In genomic region chr20:31948008-31948407, GRCh38 we compare ENCODE assay signal across 18 cellular contexts. TPM values are rescaled to one million over a fixed set of nuclear protein-coding genes. Genes with fewer than 3 reads are reported as not detected.
A peak's percentile ranks its signal among the peaks of the same experiment; 100 is the strongest.
DNase-seq lines count a peak whose midpoint lies in the region; ATAC-seq, FAIRE-seq and TF ChIP-seq lines count a peak whose summit lies in the region.
"Had no signal": no experiment of that assay in that cellular context is flagged by ENCODE, and none has a peak within 500 bp of the region (broad histone marks: within the 10 kb centered on the region; RNA-seq: fewer than 3 reads in every experiment).

No MANE protein-coding gene starts in this region.

- FAIRE-seq in GM12878 (lab: Jason Lieb, UNC) = no peak

- intact Hi-C loops in activated CD4-positive, alpha-beta memory T cell treated with anti-CD3 and anti-CD28 coated beads for 36 hours (cut with micrococcal nuclease) = no loop called here
- intact Hi-C loops in GM12878 (cut with micrococcal nuclease; ENCODE audit: unreplicated experiment) = no loop called here

- RAD21 ChIA-PET in GM12878 (lab: Charles Lee; ENCODE audit: unreplicated experiment) = interaction anchor here (0.7 to 11.9 kb wide), 4 partner anchors 84 to 127 kb away, joined by 3 to 248 read pairs (median 3); no protein-coding TSS in a partner anchor

- no peaks in the 10 kb centered on the region for H3K9me3 Mint-ChIP-seq in activated CD4-positive, alpha-beta memory T cell treated with anti-CD3 and anti-CD28 coated beads for 36 hours
- no peaks in the 10 kb centered on the region for H3K9me3 Mint-ChIP-seq in activated CD4-positive, alpha-beta memory T cell treated with anti-CD3 and anti-CD28 coated beads, Interleukin-2, amount 10 ng/mL, durations not matched to agents 7 days and 5 days

- no peak for TF ChIP-seq RAD21 in GM12878 (IDR thresholded peaks at IDR 0.05; ENCODE audit: insufficient read depth, low read depth, low read length)

- DNase-seq in activated CD4-positive, alpha-beta memory T cell treated with anti-CD3 and anti-CD28 coated beads for 36 hours = peak; percentile 20
- DNase-seq in activated CD4-positive, alpha-beta memory T cell treated with anti-CD3 and anti-CD28 coated beads, Interleukin-2, amount 10 ng/mL, durations not matched to agents 7 days and 5 days = no peak
- DNase-seq in LHCN-M2 (ENCODE audit: low read depth) (peak; percentile 8), GM12878 (ENCODE audit: low read depth, low spot score) (no peak), foreskin fibroblast (no peak), NCI-H1092 (lab: John Stamatoyannopoulos, UW) (no peak)
- DNase-seq: Caco-2, DMS79 treated with DMSO at 0.1 percent for 48 hours, HCEC 1CT, MV-4-11, NCI-H1436 treated with DMSO at 0.1 percent for 48 hours, NCI-H2081, NCI-H510A, NCI-H82, SK-N-SH had no signal

- no peak overlapping the region for H3K27ac Mint-ChIP-seq in activated CD4-positive, alpha-beta memory T cell treated with anti-CD3 and anti-CD28 coated beads for 36 hours
- no peak overlapping the region for H3K27ac Mint-ChIP-seq in activated CD4-positive, alpha-beta memory T cell treated with anti-CD3 and anti-CD28 coated beads, Interleukin-2, amount 10 ng/mL, durations not matched to agents 7 days and 5 days

- H3K27ac ChIP-seq in GM12878 (ENCODE audit: control insufficient read depth, insufficient read depth) (no peak overlapping the region), parathyroid adenoma (peak overlapping the region; percentile 100)
- H3K27ac ChIP-seq: C4-2B had no signal

- peaks cover 6% of the 10 kb centered on the region for H3K4me1 ChIP-seq in GM12878 (ENCODE audit: control insufficient read depth, insufficient read depth, low read length)
- H3K4me1 ChIP-seq in parathyroid adenoma = peaks cover 69% of the 10 kb centered on the region

- POLR2A ChIA-PET in activated CD4-positive, alpha-beta memory T cell treated with anti-CD3 and anti-CD28 coated beads for 36 hours (lab: Charles Lee) = no interaction called here
- POLR2A ChIA-PET in activated CD4-positive, alpha-beta memory T cell treated with anti-CD3 and anti-CD28 coated beads, Interleukin-2, amount 10 ng/mL, durations not matched to agents 7 days and 5 days (lab: Charles Lee) = interaction anchor here (0.7 kb wide), 1 partner anchor 284 kb away, joined by 3 read pairs; no protein-coding TSS in a partner anchor
- POLR2A ChIA-PET in GM12878 (lab: Charles Lee) = interaction anchor here (1.4 kb wide), 1 partner anchor 9 kb away, joined by 4 read pairs; no protein-coding TSS in a partner anchor

- H3K27me3 Mint-ChIP-seq in activated CD4-positive, alpha-beta memory T cell treated with anti-CD3 and anti-CD28 coated beads for 36 hours = no peaks in the 10 kb centered on the region
- H3K27me3 Mint-ChIP-seq in activated CD4-positive, alpha-beta memory T cell treated with anti-CD3 and anti-CD28 coated beads, Interleukin-2, amount 10 ng/mL, durations not matched to agents 7 days and 5 days = no peaks in the 10 kb centered on the region

- H3K9me3 ChIP-seq in GM12878 (replicated peaks; ENCODE audit: control insufficient read depth, insufficient read depth, low read length) (peaks cover 2% of the 10 kb centered on the region; the same call in 1 of the 3 replicates), parathyroid adenoma (ENCODE audit: control insufficient read depth, low read length) (no peaks in the 10 kb centered on the region)
- H3K9me3 ChIP-seq: Caco-2, SK-N-SH had no signal

- no TSS peak for BruUV-seq in GM12878 (replicated peaks; lab: Mats Ljungman, UMichigan)

- 100% methylated on average over 2 of the region's 2 CpGs for WGBS in GM12878 (ENCODE audit: insufficient coverage, insufficient replicate concordance, low lambda C conversion rate, missing lambda C conversion rate)

- H4K20me1 ChIP-seq in GM12878 (ENCODE audit: control insufficient read depth, insufficient read depth) = 0 out of 2 replicates have a peak, but pooled peaks cover 2% of the 10 kb centered on the region

- in situ Hi-C loops in GM12878 (cut with MboI) = no loop called here

- H3K79me2 ChIP-seq in GM12878 (ENCODE audit: control insufficient read depth, insufficient read depth, low read length) (peaks cover 23% of the 10 kb centered on the region), parathyroid adenoma (peaks cover 22% of the 10 kb centered on the region)

- H3K36me3 ChIP-seq in GM12878 (ENCODE audit: control insufficient read depth in 2 of 2, insufficient read depth in 2 of 2, low read length in 1 of 2) (peaks cover 31 to 33% of the 10 kb centered on the region in 2 experiments), parathyroid adenoma (ENCODE audit: control insufficient read depth, insufficient read depth, low read length) (no peaks in the 10 kb centered on the region)

- SMC1A ChIA-PET in GM12878 (lab: Charles Lee; ENCODE audit: uncharacterized antibody, unreplicated experiment) = interaction anchor here (1.0 to 1.6 kb wide), 5 partner anchors 10 to 93 kb away, joined by 3 to 6 read pairs (median 4); no protein-coding TSS in a partner anchor

- TF ChIP-seq POLR2A in GM12878 (IDR thresholded peaks at IDR 0.05; ENCODE audit: low read depth, low read length) = no peak

- TF ChIP-seq EP300 in GM12878 (IDR thresholded peaks at IDR 0.05; ENCODE audit: borderline replicate concordance in 1 of 2, control insufficient read depth in 1 of 2, low read depth in 2 of 2, low read length in 2 of 2) = no peak

- CTCF ChIA-PET in activated CD4-positive, alpha-beta memory T cell treated with anti-CD3 and anti-CD28 coated beads for 36 hours (lab: Charles Lee) = interaction anchor here (1.3 to 2.7 kb wide), 3 partner anchors 68 to 100 kb away, joined by 7 to 13 read pairs (median 8); no protein-coding TSS in a partner anchor
- CTCF ChIA-PET in activated CD4-positive, alpha-beta memory T cell treated with anti-CD3 and anti-CD28 coated beads, Interleukin-2, amount 10 ng/mL, durations not matched to agents 7 days and 5 days (lab: Charles Lee) = interaction anchor here (2.9 kb wide), 1 partner anchor 95 kb away, joined by 11 read pairs; no protein-coding TSS in a partner anchor
- CTCF ChIA-PET in GM12878 (lab: Yijun Ruan, JAX) = interaction anchor here (0.8 to 2.2 kb wide), 8 partner anchors 9 to 101 kb away, joined by 3 to 10 read pairs (median 4); no protein-coding TSS in a partner anchor

- H3K9ac ChIP-seq in GM12878 (ENCODE audit: control insufficient read depth, insufficient read depth, low read length) = no peak overlapping the region
- no peak overlapping the region for H3K9ac ChIP-seq in parathyroid adenoma
- H3K9ac ChIP-seq: SK-N-SH had no signal

- ATAC-seq in GM12878 = no peak

- H3K4me3 Mint-ChIP-seq in activated CD4-positive, alpha-beta memory T cell treated with anti-CD3 and anti-CD28 coated beads for 36 hours = no peak overlapping the region
- no peak overlapping the region for H3K4me3 Mint-ChIP-seq in activated CD4-positive, alpha-beta memory T cell treated with anti-CD3 and anti-CD28 coated beads, Interleukin-2, amount 10 ng/mL, durations not matched to agents 7 days and 5 days

- TF ChIP-seq CTCF in GM12878 (IDR thresholded peaks at IDR 0.05 in 2 of 3, conservative IDR thresholded peaks at IDR 0.05 in 1 of 3; ENCODE audit: control insufficient read depth in 2 of 3, extremely low read depth in 1 of 3, insufficient read depth in 1 of 3, low read depth in 3 of 3, low read length in 3 of 3) (no peak), parathyroid adenoma (IDR thresholded peaks at IDR 0.05) (no peak), foreskin fibroblast (IDR thresholded peaks at IDR 0.05; ENCODE audit: low read depth, low read length) (no peak)

- no peak overlapping the region for H2AFZ ChIP-seq in GM12878 (ENCODE audit: control insufficient read depth, low read depth, low read length)
- no peak overlapping the region for H2AFZ ChIP-seq in parathyroid adenoma

- H3K4me1 Mint-ChIP-seq in activated CD4-positive, alpha-beta memory T cell treated with anti-CD3 and anti-CD28 coated beads for 36 hours (ENCODE audit: low read depth) = peaks cover 27% of the 10 kb centered on the region
- H3K4me1 Mint-ChIP-seq in activated CD4-positive, alpha-beta memory T cell treated with anti-CD3 and anti-CD28 coated beads, Interleukin-2, amount 10 ng/mL, durations not matched to agents 7 days and 5 days = peaks cover 29% of the 10 kb centered on the region

- H3K4me2 ChIP-seq in GM12878 (ENCODE audit: control insufficient read depth, insufficient read depth) (no peak overlapping the region), parathyroid adenoma (ENCODE audit: low read length) (no peak overlapping the region)
- H3K4me2 ChIP-seq: SK-N-SH had no signal

- H3K4me3 ChIP-seq in GM12878 (no peak overlapping the region), parathyroid adenoma (ENCODE audit: low read depth, low read length) (no peak overlapping the region), foreskin fibroblast (ENCODE audit: low read depth in 1 of 2, low read length in 2 of 2) (no peak overlapping the region)

- H3K36me3 Mint-ChIP-seq in activated CD4-positive, alpha-beta memory T cell treated with anti-CD3 and anti-CD28 coated beads for 36 hours = peaks cover 36% of the 10 kb centered on the region
- peaks cover 56% of the 10 kb centered on the region for H3K36me3 Mint-ChIP-seq in activated CD4-positive, alpha-beta memory T cell treated with anti-CD3 and anti-CD28 coated beads, Interleukin-2, amount 10 ng/mL, durations not matched to agents 7 days and 5 days (ENCODE audit: low read depth)

- no peaks in the 10 kb centered on the region for H3K27me3 ChIP-seq in GM12878 (replicated peaks in 1 of 2; ENCODE audit: control insufficient read depth in 2 of 2, insufficient read depth in 2 of 2, low read length in 1 of 2)
- no peaks in the 10 kb centered on the region for H3K27me3 ChIP-seq in parathyroid adenoma (ENCODE audit: control insufficient read depth, insufficient read depth, low read length)

RNA-seq across cellular contexts. Expression of gene PDRG1, which starts 3.8 kb away (rescaled TPM):
- total RNA-seq in activated CD4-positive, alpha-beta memory T cell treated with anti-CD3 and anti-CD28 coated beads for 36 hours = 10 to 100 TPM; 12.1 to 13.2 TPM
- total RNA-seq in activated CD4-positive, alpha-beta memory T cell treated with anti-CD3 and anti-CD28 coated beads, Interleukin-2, amount 10 ng/mL, durations not matched to agents 7 days and 5 days = 10 to 100 TPM; 10.8 TPM
- 8.0 TPM in 2 replicates for total RNA-seq in LHCN-M2 (2014; rRNA removed)
- polyA plus RNA-seq in LHCN-M2 (2012) = 13.0 TPM
- total RNA-seq in GM12878 (2013; cell fraction: nucleolus; rRNA removed) = 5.6 and 6.1 TPM in 2 replicates
- total RNA-seq in GM12878 (2014; rRNA removed) = 13.1 and 16.4 TPM in 2 replicates
- 10.4 and 11.1 TPM in 2 replicates for total RNA-seq in GM12878 (2014; rRNA removed; fragmentation: Illumina TruSeq; extraction: Trizol)
- total RNA-seq in GM12878 (2021) = 20.9 and 21.4 TPM in 2 replicates
- 11.3 TPM for polyA plus RNA-seq in GM12878 (2011; ENCODE audit: low read depth)
- 18.6 and 25.6 TPM in 2 replicates for polyA plus RNA-seq in GM12878 (2011; rRNA removed)
- 25.2 and 27.8 TPM in 2 replicates for polyA plus RNA-seq in GM12878 (2011; cell fraction: cytosol; rRNA removed)
- polyA plus RNA-seq in GM12878 (2011; cell fraction: nucleus; rRNA removed) = 13.6 and 14.6 TPM in 2 replicates
- 14.9 and 17.3 TPM in 2 replicates for polyA plus RNA-seq in GM12878 (2012)
- 13.2 and 17.9 TPM in 2 replicates for polyA plus RNA-seq in GM12878 (2014; fragmentation: Illumina TruSeq; extraction: Trizol)
- polyA plus RNA-seq in GM12878 (2014; fragmentation: Nextera tagmentation; extraction: Ambion mirVana) = 10 to 100 TPM; 34.1 to 55.8 TPM
- polyA plus RNA-seq in GM12878 (2014; rRNA removed) = 20.1 and 21.6 TPM in 2 replicates
- polyA plus RNA-seq in GM12878 (2016; fragmentation: Nextera tagmentation; extraction: Ambion mirVana) = 10 to 100 TPM; 30.5 to 32.9 TPM
- polyA minus RNA-seq in GM12878 (2011; rRNA and poly(A)+ RNA removed) = 6.4 and 7.7 TPM in 2 replicates
- polyA minus RNA-seq in GM12878 (2011; cell fraction: cytosol; rRNA and poly(A)+ RNA removed) = 3.1 and 6.3 TPM in 2 replicates
- 3.7 and 6.4 TPM in 2 replicates for polyA minus RNA-seq in GM12878 (2011; cell fraction: nucleus; rRNA and poly(A)+ RNA removed)

RNA-seq across cellular contexts. Expression of gene XKR7, which starts 19.9 kb away (rescaled TPM):
- total RNA-seq in activated CD4-positive, alpha-beta memory T cell treated with anti-CD3 and anti-CD28 coated beads for 36 hours = not detected
- total RNA-seq in activated CD4-positive, alpha-beta memory T cell treated with anti-CD3 and anti-CD28 coated beads, Interleukin-2, amount 10 ng/mL, durations not matched to agents 7 days and 5 days = not detected
- total RNA-seq in LHCN-M2 (2014; rRNA removed) = under 0.01 TPM in 1 of 2 replicates, not detected in the other
- polyA plus RNA-seq in LHCN-M2 (2012) = not detected
- total RNA-seq in GM12878 (2013; cell fraction: nucleolus; rRNA removed) = not detected in 2 replicates
- under 0.01 TPM in 1 of 2 replicates, not detected in the other for total RNA-seq in GM12878 (2014; rRNA removed)
- not detected in 2 replicates for total RNA-seq in GM12878 (2014; rRNA removed; fragmentation: Illumina TruSeq; extraction: Trizol)
- not detected in 2 replicates for total RNA-seq in GM12878 (2021)
- not detected for polyA plus RNA-seq in GM12878 (2011; ENCODE audit: low read depth)
- not detected in 2 replicates for polyA plus RNA-seq in GM12878 (2011; rRNA removed)
- not detected in 2 replicates for polyA plus RNA-seq in GM12878 (2011; cell fraction: cytosol; rRNA removed)
- not detected in 2 replicates for polyA plus RNA-seq in GM12878 (2011; cell fraction: nucleus; rRNA removed)
- polyA plus RNA-seq in GM12878 (2012) = not detected in 2 replicates
- not detected in 2 replicates for polyA plus RNA-seq in GM12878 (2014; fragmentation: Illumina TruSeq; extraction: Trizol)
- not detected for polyA plus RNA-seq in GM12878 (2014; fragmentation: Nextera tagmentation; extraction: Ambion mirVana)
- not detected in 2 replicates for polyA plus RNA-seq in GM12878 (2014; rRNA removed)
- not detected for polyA plus RNA-seq in GM12878 (2016; fragmentation: Nextera tagmentation; extraction: Ambion mirVana)
- not detected in 2 replicates for polyA minus RNA-seq in GM12878 (2011; rRNA and poly(A)+ RNA removed)
- not detected in 2 replicates for polyA minus RNA-seq in GM12878 (2011; cell fraction: cytosol; rRNA and poly(A)+ RNA removed)
- not detected in 2 replicates for polyA minus RNA-seq in GM12878 (2011; cell fraction: nucleus; rRNA and poly(A)+ RNA removed)
- total RNA-seq: Caco-2, HT-29 had no signal

Comparison
In these comparisons a context has a peak if more than half of its experiments do, and no peak if none do; other contexts are left out.
1. DNase-seq: peak in activated CD4-positive, alpha-beta memory T cell treated with anti-CD3 and anti-CD28 coated beads for 36 hours (single experiment) and LHCN-M2 (single experiment); none in activated CD4-positive, alpha-beta memory T cell treated with anti-CD3 and anti-CD28 coated beads, Interleukin-2, amount 10 ng/mL, durations not matched to agents 7 days and 5 days (single experiment), GM12878 (single experiment), foreskin fibroblast (0 of 2) and NCI-H1092 (single experiment).